35 cellular contexts compared by ENCODE assay signal in the genomic region with DNA sequence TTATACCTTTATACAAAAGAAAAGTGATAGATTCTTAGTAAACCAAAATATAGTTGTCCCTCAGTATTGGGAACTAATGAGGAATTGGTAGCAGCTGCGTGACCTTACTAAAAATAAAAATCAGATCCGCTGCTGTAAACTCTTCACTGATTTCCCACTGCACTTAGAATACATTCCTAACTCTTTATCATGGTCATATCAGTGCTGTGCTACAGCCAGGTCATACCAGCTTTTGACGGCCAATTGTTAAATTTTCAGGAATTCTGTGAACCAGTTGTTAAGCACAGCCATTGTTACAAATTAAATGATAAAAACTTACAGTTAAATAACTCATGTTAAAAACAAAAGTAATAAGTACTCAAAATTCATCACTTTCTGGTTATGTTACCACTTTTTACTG.
"Had no signal": no experiment of that assay in that cellular context is flagged by ENCODE, and none has a peak within 500 bp of the region (broad histone marks: within the 10 kb centered on the region; RNA-seq: fewer than 3 reads in every experiment).

No MANE protein-coding gene starts in this region.

- H3K4me3 Mint-ChIP-seq: activated B cell treated with CpG ODN at 0.5 μM for 24 hours; activated CD4-positive, alpha-beta memory T cell treated with anti-CD3 and anti-CD28 coated beads for 36 hours; activated CD4-positive, alpha-beta T cell treated with anti-CD3 and anti-CD28 coated beads, Interleukin-2, amount 10 ng/mL, durations not matched to agents 24 days and 14 days; activated CD8-positive, alpha-beta T cell treated with anti-CD3 and anti-CD28 coated beads for 36 hours; activated naive CD4-positive, alpha-beta T cell treated with anti-CD3 and anti-CD28 coated beads for 36 hours; activated naive CD8-positive, alpha-beta T cell treated with anti-CD3 and anti-CD28 coated beads for 36 hours; activated T-cell treated with anti-CD3 and anti-CD28 coated beads, Interleukin-2, amount 50 U/mL, for 4 hours; activated T-cell treated with anti-CD3 and anti-CD28 coated beads, Interleukin-2, amount 50 U/mL, for 72 hours; activated T-helper 1 cell treated with anti-CD3 and anti-CD28 coated beads, Interleukin-12 subunit alpha, Interleukin-12 subunit beta, Interleukin-2, Interleukin-4 antibody, amounts not matched to agents 30 ng/mL and 10 ng/mL and 1 ng/mL, durations not matched to agents 14 hours and 24 hours and 36 hours; activated T-helper 17 cell treated with anti-CD3 and anti-CD28 coated beads, Interleukin-2, amount 50 U/mL, for 72 hours; central memory CD8-positive, alpha-beta T cell; T-helper 17 cell; T-helper 2 cell treated with Interferon-gamma antibody and Interleukin-4, amounts not matched to agents 5 μg/mL and 100 μg/mL, for 36 hours had no signal

- H3K4me1 ChIP-seq: adrenal gland, body of pancreas had no signal

- H3K36me3 ChIP-seq: adrenal gland, cardiac muscle cell had no signal

- H3K27ac Mint-ChIP-seq: activated B cell treated with CpG ODN at 0.5 μM for 24 hours; activated CD4-positive, alpha-beta memory T cell treated with anti-CD3 and anti-CD28 coated beads for 36 hours; activated CD4-positive, alpha-beta T cell treated with anti-CD3 and anti-CD28 coated beads, Interleukin-2, amount 10 ng/mL, durations not matched to agents 24 days and 14 days; activated CD8-positive, alpha-beta T cell treated with anti-CD3 and anti-CD28 coated beads for 36 hours; activated naive CD4-positive, alpha-beta T cell treated with anti-CD3 and anti-CD28 coated beads for 36 hours; activated naive CD4-positive, alpha-beta T cell treated with anti-CD3 and anti-CD28 coated beads, Interleukin-2, amount 50 U/mL, for 72 hours; activated naive CD8-positive, alpha-beta T cell treated with anti-CD3 and anti-CD28 coated beads for 36 hours; activated T-cell treated with anti-CD3 and anti-CD28 coated beads, Interleukin-2, amount 50 U/mL, for 72 hours; activated T-helper 1 cell treated with anti-CD3 and anti-CD28 coated beads, Interleukin-12 subunit alpha, Interleukin-12 subunit beta, Interleukin-2, Interleukin-4 antibody, amounts not matched to agents 30 ng/mL and 10 ng/mL and 1 ng/mL, durations not matched to agents 14 hours and 24 hours and 36 hours; activated T-helper 17 cell treated with anti-CD3 and anti-CD28 coated beads, Interleukin-2, amount 50 U/mL, for 72 hours; T-helper 17 cell; T-helper 2 cell treated with Interferon-gamma antibody and Interleukin-4, amounts not matched to agents 5 μg/mL and 100 μg/mL, for 36 hours had no signal

- H3K27me3 ChIP-seq: adrenal gland, body of pancreas, cardiac muscle cell had no signal

- H3K27me3 Mint-ChIP-seq: activated B cell treated with CpG ODN at 0.5 μM for 24 hours; activated CD4-positive, alpha-beta memory T cell treated with anti-CD3 and anti-CD28 coated beads for 36 hours; activated CD4-positive, alpha-beta T cell treated with anti-CD3 and anti-CD28 coated beads, Interleukin-2, amount 10 ng/mL, durations not matched to agents 24 days and 14 days; activated CD8-positive, alpha-beta T cell treated with anti-CD3 and anti-CD28 coated beads for 36 hours; activated naive CD8-positive, alpha-beta T cell treated with anti-CD3 and anti-CD28 coated beads for 36 hours; activated T-helper 17 cell treated with anti-CD3 and anti-CD28 coated beads, Interleukin-2, amount 50 U/mL, for 72 hours; central memory CD8-positive, alpha-beta T cell; T-helper 17 cell had no signal

- FAIRE-seq: astrocyte, bronchial epithelial cell had no signal

- H3K36me3 Mint-ChIP-seq: activated CD4-positive, alpha-beta memory T cell treated with anti-CD3 and anti-CD28 coated beads for 36 hours had no signal

- H3K4me1 Mint-ChIP-seq: activated B cell treated with CpG ODN at 0.5 μM for 24 hours; activated CD4-positive, alpha-beta T cell treated with anti-CD3 and anti-CD28 coated beads, Interleukin-2, amount 10 ng/mL, durations not matched to agents 24 days and 14 days; activated naive CD8-positive, alpha-beta T cell treated with anti-CD3 and anti-CD28 coated beads for 36 hours; T-helper 17 cell had no signal

- H3K9me3 Mint-ChIP-seq: activated CD4-positive, alpha-beta memory T cell treated with anti-CD3 and anti-CD28 coated beads for 36 hours; activated CD8-positive, alpha-beta T cell treated with anti-CD3 and anti-CD28 coated beads for 36 hours; activated naive CD4-positive, alpha-beta T cell treated with anti-CD3 and anti-CD28 coated beads for 36 hours; activated T-cell treated with anti-CD3 and anti-CD28 coated beads, Interleukin-2, amount 50 U/mL, for 4 hours; activated T-helper 17 cell treated with anti-CD3 and anti-CD28 coated beads, Interleukin-2, amount 50 U/mL, for 72 hours; central memory CD8-positive, alpha-beta T cell; T-helper 2 cell treated with Interferon-gamma antibody and Interleukin-4, amounts not matched to agents 5 μg/mL and 100 μg/mL, for 36 hours had no signal

- H3K4me3 ChIP-seq: adrenal gland, body of pancreas, cardiac muscle cell had no signal

- ATAC-seq: activated CD8-positive, alpha-beta T cell treated with anti-CD3 and anti-CD28 coated beads for 36 hours; activated naive CD4-positive, alpha-beta T cell treated with anti-CD3 and anti-CD28 coated beads, Interleukin-2, amount 50 U/mL, for 72 hours; activated T-cell treated with anti-CD3 and anti-CD28 coated beads, Interleukin-2, amount 50 U/mL, for 4 hours; activated T-cell treated with anti-CD3 and anti-CD28 coated beads, Interleukin-2, amount 50 U/mL, for 72 hours; activated T-helper 17 cell treated with anti-CD3 and anti-CD28 coated beads, Interleukin-2, amount 50 U/mL, for 72 hours; body of pancreas; T-helper 17 cell had no signal

- H3K9me3 ChIP-seq: adrenal gland, body of pancreas had no signal

- DNase-seq: activated B cell treated with CpG ODN at 0.5 μM for 24 hours; activated CD4-positive, alpha-beta memory T cell treated with anti-CD3 and anti-CD28 coated beads for 36 hours; activated CD4-positive, alpha-beta T cell treated with anti-CD3 and anti-CD28 coated beads for 4 hours; activated CD4-positive, alpha-beta T cell treated with anti-CD3 and anti-CD28 coated beads, Interleukin-2, amount 10 ng/mL, durations not matched to agents 24 days and 14 days; activated CD4-positive, alpha-beta T cell treated with anti-CD3 and anti-CD28 coated beads, Interleukin-2, amount 50 U/mL, for 1 hour; activated CD4-positive, alpha-beta T cell treated with anti-CD3 and anti-CD28 coated beads, Interleukin-2, amount 50 U/mL, for 4 hours; activated CD4-positive, CD25-positive, alpha-beta regulatory T cell treated with anti-CD3 and anti-CD28 coated beads, Interleukin-2, amount 50 U/mL, for 72 hours; activated CD8-positive, alpha-beta memory T cell treated with anti-CD3 and anti-CD28 coated beads, Interleukin-2, amount 50 U/mL, for 4 hours; activated CD8-positive, alpha-beta T cell treated with anti-CD3 and anti-CD28 coated beads for 36 hours; activated effector memory CD4-positive, alpha-beta T cell treated with anti-CD3 and anti-CD28 coated beads, Interleukin-2, amount 50 U/mL, for 16 hours; activated gamma-delta T cell treated with Interleukin-2 at 50 U/mL for 16 hours; activated naive CD4-positive, alpha-beta T cell; activated naive CD4-positive, alpha-beta T cell treated with anti-CD3 and anti-CD28 coated beads for 36 hours; activated naive CD4-positive, alpha-beta T cell treated with anti-CD3 and anti-CD28 coated beads, Interleukin-2, amount 50 U/mL, for 16 hours; activated naive CD8-positive, alpha-beta T cell treated with anti-CD3 and anti-CD28 coated beads for 36 hours; activated T-cell treated with anti-CD3 and anti-CD28 coated beads for 4 hours; activated T-cell treated with anti-CD3 and anti-CD28 coated beads, Interleukin-2, amount 50 U/mL, for 1 hour; activated T-cell treated with anti-CD3 and anti-CD28 coated beads, Interleukin-2, amount 50 U/mL, for 4 hours; activated T-cell treated with anti-CD3 and anti-CD28 coated beads, Interleukin-2, amount 50 U/mL, for 72 hours; adrenal gland; aorta; body of pancreas; caudate nucleus; cerebellar nuclear complex; T-helper 17 cell; T-helper 9 cell had no signal

- H3K27ac ChIP-seq: adrenal gland, body of pancreas, cardiac muscle cell, VCaP had no signal
